In the genomic region with DNA sequence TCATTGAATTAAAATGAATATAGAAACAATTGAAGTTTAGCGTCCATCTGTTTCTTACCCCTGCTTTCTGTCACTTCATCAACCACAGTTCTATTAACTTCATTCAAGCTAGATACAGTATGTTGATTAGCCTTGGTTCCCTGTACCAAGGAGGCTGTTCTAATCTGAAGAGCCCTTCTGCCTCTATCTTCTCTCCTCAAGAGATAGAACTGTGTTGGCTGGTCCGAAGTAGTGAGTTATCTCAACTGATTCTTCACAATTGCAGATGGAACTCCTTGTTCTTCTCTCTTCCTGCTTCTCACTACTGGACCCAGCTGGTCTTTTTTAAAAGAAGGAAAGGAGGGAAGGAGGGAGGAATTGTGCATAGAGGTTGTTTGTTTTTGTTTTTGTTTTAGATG, we compare ENCODE assay signal across 11 cellular contexts.
DNase-seq lines count a peak whose midpoint lies in the region; ATAC-seq and TF ChIP-seq lines count a peak whose summit lies in the region.
"Had no signal": no experiment of that assay in that cellular context is flagged by ENCODE, and none has a peak within 500 bp of the region (broad histone marks: within the 10 kb centered on the region; RNA-seq: fewer than 3 reads in every experiment).

No MANE protein-coding gene starts in this region.

- POLR2A ChIA-PET in HEK293T (lab: Yijun Ruan, JAX), result interaction anchor here (0.9 to 1.2 kb wide), 3 partner anchors 10 to 184 kb away, joined by 3 read pairs; no protein-coding TSS in a partner anchor

- H2BK120ac ChIP-seq in mesenchymal stem cell (ENCODE audit: low read depth, low read length), result no peak overlapping the region

- H4K20me1 ChIP-seq in BLaER1 treated with 17β-estradiol and CSF1 and Interleukin-3, amounts not matched to agents 10 nM and 100 nM, result peaks cover 83 to 100% (median 98%) of the 10 kb centered on the region in 11 experiments

- H2BK5ac ChIP-seq in mesenchymal stem cell (ENCODE audit: low read depth, low read length, poor library complexity, severe bottlenecking), result no peak overlapping the region

- H4K91ac ChIP-seq in mesenchymal stem cell (ENCODE audit: low read length), result no peak overlapping the region

- H3K27me3 ChIP-seq in BLaER1 treated with 17β-estradiol and CSF1 and Interleukin-3, amounts not matched to agents 10 nM and 100 nM, result no peaks in the 10 kb centered on the region
- no peaks in the 10 kb centered on the region for H3K27me3 ChIP-seq in adipocyte (replicated peaks; ENCODE audit: control insufficient read depth, insufficient read depth, low read length)
- H3K27me3 ChIP-seq in mesenchymal stem cell (ENCODE audit: control insufficient read depth in 1 of 2, insufficient read depth in 1 of 2, low read length in 2 of 2), result no peaks in the 10 kb centered on the region
- H3K27me3 ChIP-seq: SJCRH30 had no signal

- DNase-seq in OCI-M1 (lab: John Stamatoyannopoulos, UW) (peak; percentile 53), adipocyte (ENCODE audit: low read depth) (no peak), mesenchymal stem cell (no peak), NCI-H1048 (lab: John Stamatoyannopoulos, UW) (no peak), left lobe of liver (ENCODE audit: low spot score) (no peak), NCI-H524 treated with DMSO at 0.1 percent for 48 hours (lab: John Stamatoyannopoulos, UW) (no peak), HEK293T (ENCODE audit: extremely low spot score) (no peak)
- DNase-seq: GOT3 had no signal

- H3K4me2 ChIP-seq in BLaER1 treated with 17β-estradiol and CSF1 and Interleukin-3, amounts not matched to agents 10 nM and 100 nM, result peak overlapping the region in 10 of 11 experiments; percentile 0 to 41 (median 20); a peak in 9 of 22 replicates
- no peak overlapping the region for H3K4me2 ChIP-seq in mesenchymal stem cell (ENCODE audit: low read length, poor library complexity, severe bottlenecking)
- H3K4me2 ChIP-seq: PC-9 had no signal

- H3K36me3 ChIP-seq in BLaER1 treated with 17β-estradiol and CSF1 and Interleukin-3, amounts not matched to agents 10 nM and 100 nM, result peaks cover 13 to 48% (median 33%) of the 10 kb centered on the region in 11 experiments
- H3K36me3 ChIP-seq in adipocyte (ENCODE audit: control insufficient read depth, insufficient read depth, low read length, severe bottlenecking) (no peaks in the 10 kb centered on the region), mesenchymal stem cell (ENCODE audit: control insufficient read depth in 1 of 2, insufficient read depth in 2 of 2, low read depth in 1 of 2, low read length in 2 of 2) (no peaks in the 10 kb centered on the region)
- H3K36me3 ChIP-seq: SJCRH30 had no signal

- H3K23ac ChIP-seq in mesenchymal stem cell (ENCODE audit: low read length in 2 of 2), result no peak overlapping the region

- H3K14ac ChIP-seq in mesenchymal stem cell (ENCODE audit: low read length in 2 of 2), result no peak overlapping the region

- H2BK15ac ChIP-seq in mesenchymal stem cell (ENCODE audit: low read depth, poor library complexity, severe bottlenecking), result no peak overlapping the region

- no peak overlapping the region for H3K27ac ChIP-seq in BLaER1 treated with 17β-estradiol and CSF1 and Interleukin-3, amounts not matched to agents 10 nM and 100 nM
- no peak overlapping the region for H3K27ac ChIP-seq in mesenchymal stem cell (ENCODE audit: low read length, poor library complexity, severe bottlenecking)
- H3K27ac ChIP-seq: PC-9, SJCRH30 had no signal

- no peak overlapping the region for H4K8ac ChIP-seq in mesenchymal stem cell (ENCODE audit: low read length)

- 60% methylated on average over 1 of the region's 2 CpGs for WGBS in mesenchymal stem cell

- no peak overlapping the region for H2AK5ac ChIP-seq in mesenchymal stem cell (ENCODE audit: low read length, severe bottlenecking)

- CTCF ChIA-PET in HEK293T (lab: Yijun Ruan, JAX), result interaction anchor here (0.5 to 2.1 kb wide), 14 partner anchors 10 to 829 kb away, joined by 3 to 12 read pairs (median 4); no protein-coding TSS in a partner anchor

- H3K4me1 ChIP-seq in BLaER1 treated with 17β-estradiol and CSF1 and Interleukin-3, amounts not matched to agents 10 nM and 100 nM, result peaks cover 54 to 89% (median 70%) of the 10 kb centered on the region in 10 experiments
- H3K4me1 ChIP-seq in adipocyte (ENCODE audit: control insufficient read depth, insufficient read depth, low read length), result peaks cover 19% of the 10 kb centered on the region
- peaks cover 2% of the 10 kb centered on the region for H3K4me1 ChIP-seq in mesenchymal stem cell (ENCODE audit: control insufficient read depth, insufficient read depth, low read depth, low read length)
- H3K4me1 ChIP-seq: SJCRH30 had no signal

- no peak overlapping the region for H2AFZ ChIP-seq in mesenchymal stem cell (ENCODE audit: low read depth, low read length)
- H2AFZ ChIP-seq: PC-9 had no signal

- H3K4me3 ChIP-seq in BLaER1 treated with 17β-estradiol and CSF1 and Interleukin-3, amounts not matched to agents 10 nM and 100 nM, result no peak overlapping the region
- H3K4me3 ChIP-seq in adipocyte (ENCODE audit: low read length) (no peak overlapping the region), mesenchymal stem cell (ENCODE audit: insufficient read depth in 1 of 2, low read depth in 1 of 2, low read length in 2 of 2) (no peak overlapping the region)
- H3K4me3 ChIP-seq: PC-9, SJCRH30 had no signal

- H3K4ac ChIP-seq in mesenchymal stem cell (ENCODE audit: low read depth in 1 of 2, low read length in 2 of 2), result no peak overlapping the region

- no peak overlapping the region for H2BK12ac ChIP-seq in mesenchymal stem cell (ENCODE audit: low read length in 2 of 2)

- H3K9me3 ChIP-seq in BLaER1 treated with 17β-estradiol and CSF1 and Interleukin-3, amounts not matched to agents 10 nM and 100 nM (replicated peaks in 1 of 11), result peaks cover 0 to 24% (median 10%) of the 10 kb centered on the region in 11 experiments; a peak in 15 of 22 replicates
- no peaks in the 10 kb centered on the region for H3K9me3 ChIP-seq in adipocyte (ENCODE audit: control insufficient read depth, low read length)
- no peaks in the 10 kb centered on the region for H3K9me3 ChIP-seq in mesenchymal stem cell (ENCODE audit: control insufficient read depth, low read length)
- H3K9me3 ChIP-seq: SJCRH30 had no signal

- H3K79me1 ChIP-seq in mesenchymal stem cell (replicated peaks; ENCODE audit: low read length, poor library complexity, severe bottlenecking), result peaks cover 16% of the 10 kb centered on the region

- ATAC-seq in left lobe of liver, result no peak

- H3K18ac ChIP-seq in mesenchymal stem cell (ENCODE audit: low read depth in 1 of 2, low read length in 2 of 2), result no peak overlapping the region

- H3K9ac ChIP-seq in BLaER1 treated with 17β-estradiol and CSF1 and Interleukin-3, amounts not matched to agents 10 nM and 100 nM, result no peak overlapping the region
- H3K9ac ChIP-seq in adipocyte (ENCODE audit: low read length) (peak overlapping the region; percentile 9), mesenchymal stem cell (ENCODE audit: low read length) (peak overlapping the region; percentile 19)

TF ChIP-seq in HEK293T, 16 proteins besides CTCF, POLR2A, EP300 and RAD21:
- TF ChIP-seq, protein P1, sequence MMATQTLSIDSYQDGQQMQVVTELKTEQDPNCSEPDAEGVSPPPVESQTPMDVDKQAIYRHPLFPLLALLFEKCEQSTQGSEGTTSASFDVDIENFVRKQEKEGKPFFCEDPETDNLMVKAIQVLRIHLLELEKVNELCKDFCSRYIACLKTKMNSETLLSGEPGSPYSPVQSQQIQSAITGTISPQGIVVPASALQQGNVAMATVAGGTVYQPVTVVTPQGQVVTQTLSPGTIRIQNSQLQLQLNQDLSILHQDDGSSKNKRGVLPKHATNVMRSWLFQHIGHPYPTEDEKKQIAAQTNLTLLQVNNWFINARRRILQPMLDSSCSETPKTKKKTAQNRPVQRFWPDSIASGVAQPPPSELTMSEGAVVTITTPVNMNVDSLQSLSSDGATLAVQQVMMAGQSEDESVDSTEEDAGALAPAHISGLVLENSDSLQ (IDR thresholded peaks at IDR 0.05), result no peak
- TF ChIP-seq ARNT (IDR thresholded peaks at IDR 0.05) (no peak), FOXA1 (IDR thresholded peaks at IDR 0.05) (no peak), SUZ12 (IDR thresholded peaks at IDR 0.05) (no peak), BHLHE40 (IDR thresholded peaks at IDR 0.05; ENCODE audit: borderline replicate concordance) (no peak)

Comparison
In these comparisons a context has a peak if more than half of its experiments do, and no peak if none do; other contexts are left out.
1. H3K9ac ChIP-seq: peak in adipocyte (single experiment) and mesenchymal stem cell (single experiment); none in BLaER1 treated with 17β-estradiol and CSF1 and Interleukin-3, amounts not matched to agents 10 nM and 100 nM (0 of 11).